In genomic region chr19:42121666-42122069, GRCh38 we compare ENCODE assay signal across 8 cellular contexts. TPM values are rescaled to one million over a fixed set of nuclear protein-coding genes. Genes with fewer than 3 reads are reported as not detected.
DNase-seq lines count a peak whose midpoint lies in the region; ATAC-seq and TF ChIP-seq lines count a peak whose summit lies in the region.

No MANE protein-coding gene starts in this region.

- no peak for TF ChIP-seq POLR2A in transverse colon (IDR thresholded peaks at IDR 0.05)

- H3K27ac ChIP-seq in transverse colon = peak overlapping the region in 2 of 4 donors; percentile 5 to 48

- H3K9me3 Mint-ChIP-seq in naive thymus-derived CD8-positive, alpha-beta T cell = no peaks in the 10 kb centered on the region

- in situ Hi-C loops in transverse colon (cut with MboI; ENCODE audit: low pct_ligation_motif_present in 1 of 4, low pct_unique_long_range_greater_than_20kb in 1 of 4, low sequenced_read_pairs in 3 of 4) = loop anchor here in 2 of 4 donors (25.0 kb wide), 1 partner anchor 191 kb away; the partner anchor contains the start of genes PAFAH1B3 (in 2 of the 2), PRR19 (in 2 of the 2) and TMEM145 (in 2 of the 2)

- peaks cover 0 to 35% (median 2%) of the 10 kb centered on the region in 3 donors for H3K36me3 Mint-ChIP-seq in naive thymus-derived CD8-positive, alpha-beta T cell

- H3K27me3 ChIP-seq in transverse colon = peaks cover 4% of the 10 kb centered on the region

- TF ChIP-seq CTCF in AG10803 (conservative IDR thresholded peaks at IDR 0.05; ENCODE audit: low read length) = no peak
- TF ChIP-seq CTCF in transverse colon (IDR thresholded peaks at IDR 0.05) = no peak

- H3K36me3 ChIP-seq in transverse colon = no peaks in the 10 kb centered on the region

- WGBS in transverse colon (ENCODE audit: low coverage in 1 of 2), 2 donors = 33% methylated on average over 6 of the region's 8 CpGs; no CpG with 5 or more reads in 1 of the 2 donors

- H3K27ac Mint-ChIP-seq in naive thymus-derived CD8-positive, alpha-beta T cell = peak overlapping the region; percentile 82 to 97 (median 92)

- POLR2A ChIA-PET in naive thymus-derived CD8-positive, alpha-beta T cell (lab: Charles Lee) = interaction anchor here (0.9 to 6.0 kb wide), 3 partner anchors 11 to 160 kb away, joined by 4 to 40 read pairs (median 4); partner anchors contain the start of gene POU2F2

- peak overlapping the region; percentile 62 to 93 (median 79) for H3K4me3 Mint-ChIP-seq in naive thymus-derived CD8-positive, alpha-beta T cell

- H3K4me1 ChIP-seq in transverse colon = peaks cover 0 to 12% (median 3%) of the 10 kb centered on the region in 4 donors

- H3K4me3 ChIP-seq in AG10803 (ENCODE audit: low read length) = no peak overlapping the region
- H3K4me3 ChIP-seq in transverse colon = no peak overlapping the region

- ATAC-seq in HG03342 (IDR thresholded peaks at IDR 0.05; ENCODE audit: unreplicated experiment) = peak; percentile 39
- peak; percentile 86 to 87 for ATAC-seq in naive thymus-derived CD8-positive, alpha-beta T cell

- DNase-seq in AG10803 (ENCODE audit: low read depth) (peak; percentile 84), transverse colon (peak; percentile 59), NCI-H2029 (lab: John Stamatoyannopoulos, UW) (no peak), HT-29 (ENCODE audit: low spot score) (no peak)
- DNase-seq in activated CD4-positive, CD25-positive, alpha-beta regulatory T cell treated with anti-CD3 and anti-CD28 coated beads, Interleukin-2, amount 50 U/mL, for 16 hours (ENCODE audit: low read depth, low spot score) = peak; percentile 66
- DNase-seq in central memory CD4-positive, alpha-beta T cell = peak; percentile 58
- DNase-seq in naive thymus-derived CD8-positive, alpha-beta T cell = peak in 9 of 10 donors; percentile 20 to 86 (median 52)

- TF ChIP-seq EP300 in transverse colon (IDR thresholded peaks at IDR 0.05; ENCODE audit: low read depth) = no peak

- H3K9me3 ChIP-seq in transverse colon = no peaks in the 10 kb centered on the region

- intact Hi-C loops in transverse colon (cut with DNase I; ENCODE audit: low total_unique reads) = no loop called here

- no peaks in the 10 kb centered on the region for H3K27me3 Mint-ChIP-seq in naive thymus-derived CD8-positive, alpha-beta T cell

- peaks cover 31 to 82% (median 53%) of the 10 kb centered on the region in 4 donors for H3K4me1 Mint-ChIP-seq in naive thymus-derived CD8-positive, alpha-beta T cell

RNA-seq across cellular contexts. Expression of gene POU2F2, which starts 10.6 kb away (rescaled TPM):
- 10 to 100 TPM; 85.0 to 88.5 TPM for total RNA-seq in naive thymus-derived CD8-positive, alpha-beta T cell
- 1 to 10 TPM; 2.4 to 6.6 (median 4.7) TPM for polyA plus RNA-seq in naive thymus-derived CD8-positive, alpha-beta T cell
- total RNA-seq in transverse colon = 1 to 10 TPM in 3 of 4 donors, under 1 TPM in 1; 0.96 to 7.1 (median 3.4) TPM
- 0.03 and 0.44 TPM in 2 replicates for total RNA-seq in HT-29 (2014; rRNA removed; shearing (Covaris generic))

RNA-seq across cellular contexts. Expression of gene ZNF574, which starts 45.7 kb away (rescaled TPM):
- total RNA-seq in naive thymus-derived CD8-positive, alpha-beta T cell = 10 to 100 TPM; 18.3 to 20.8 TPM
- polyA plus RNA-seq in naive thymus-derived CD8-positive, alpha-beta T cell = 10 to 100 TPM in 1 of 3 donors, 1 to 10 TPM in 2; 7.8 to 21.5 (median 8.0) TPM
- 10 to 100 TPM in 3 of 4 donors, 1 to 10 TPM in 1; 8.0 to 18.7 (median 16.5) TPM for total RNA-seq in transverse colon
- 44.5 and 48.5 TPM in 2 replicates for total RNA-seq in HT-29 (2014; rRNA removed; shearing (Covaris generic))

RNA-seq across cellular contexts. Expression of gene GRIK5, which starts 51.7 kb away (rescaled TPM):
- total RNA-seq in naive thymus-derived CD8-positive, alpha-beta T cell = under 1 TPM; 0.25 to 0.34 TPM
- polyA plus RNA-seq in naive thymus-derived CD8-positive, alpha-beta T cell = not detected
- 10 to 100 TPM in 1 of 4 donors, 1 to 10 TPM in 3; 1.6 to 13.1 (median 3.6) TPM for total RNA-seq in transverse colon
- total RNA-seq in HT-29 (2014; rRNA removed; shearing (Covaris generic)) = 0.21 TPM in 1 of 2 replicates, not detected in the other

Comparison
In these comparisons a context has a peak if more than half of its experiments do, and no peak if none do; other contexts are left out.
1. DNase-seq: peak in AG10803 (single experiment), activated CD4-positive, CD25-positive, alpha-beta regulatory T cell treated with anti-CD3 and anti-CD28 coated beads, Interleukin-2, amount 50 U/mL, for 16 hours (single experiment), central memory CD4-positive, alpha-beta T cell (single experiment), naive thymus-derived CD8-positive, alpha-beta T cell (9 of 10) and transverse colon (single experiment); none in NCI-H2029 (single experiment) and HT-29 (single experiment).
2. RNA of gene POU2F2, which starts 10.6 kb away (total RNA-seq): 85.0 to 88.5 TPM in naive thymus-derived CD8-positive, alpha-beta T cell; 0.96 to 7.1 TPM in transverse colon and 0.03 to 0.44 TPM in HT-29; every median in the first group is over 10 times any median in the second.